In the genomic region with DNA sequence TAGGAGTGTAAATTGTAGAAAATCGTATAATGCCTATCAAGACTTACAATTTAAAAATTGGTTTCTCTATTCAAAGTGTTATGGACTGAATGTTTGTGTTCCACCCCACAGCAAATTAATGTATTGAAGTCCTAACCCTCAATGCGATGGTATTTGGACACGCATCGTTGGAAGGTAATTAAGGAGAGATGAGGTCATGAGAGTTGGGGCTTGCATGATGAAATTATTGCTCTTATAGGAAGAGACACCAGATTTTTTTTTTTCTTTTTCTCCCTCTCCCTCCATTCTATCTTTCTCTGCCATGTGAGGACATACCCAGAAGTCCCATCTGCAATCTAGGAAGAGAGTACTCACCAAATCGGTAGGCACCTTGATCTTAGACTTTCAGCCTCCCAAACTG, we compare ENCODE assay signal across 26 cellular contexts.
"Had no signal": no experiment of that assay in that cellular context is flagged by ENCODE, and none has a peak within 500 bp of the region (broad histone marks: within the 10 kb centered on the region; RNA-seq: fewer than 3 reads in every experiment).

No MANE protein-coding gene starts in this region.

- H3K9me3 Mint-ChIP-seq: activated CD4-positive, alpha-beta memory T cell treated with anti-CD3 and anti-CD28 coated beads, Interleukin-2, amount 10 ng/mL, durations not matched to agents 7 days and 5 days; activated CD4-positive, alpha-beta T cell treated with anti-CD3 and anti-CD28 coated beads, Interleukin-2, amount 10 ng/mL, durations not matched to agents 7 days and 5 days; activated naive CD4-positive, alpha-beta T cell treated with anti-CD3 and anti-CD28 coated beads, Interleukin-2, amount 10 ng/mL, durations not matched to agents 7 days and 5 days; activated naive CD8-positive, alpha-beta T cell treated with anti-CD3 and anti-CD28 coated beads, Interleukin-2, amount 10 ng/mL, durations not matched to agents 7 days and 5 days; activated T-cell treated with anti-CD3 and anti-CD28 coated beads, Interleukin-2, amount 50 U/mL, for 24 hours; brain had no signal

- DNase-seq: activated CD4-positive, alpha-beta memory T cell treated with anti-CD3 and anti-CD28 coated beads, Interleukin-2, amount 10 ng/mL, durations not matched to agents 7 days and 5 days; activated CD4-positive, alpha-beta T cell treated with anti-CD3 and anti-CD28 coated beads for 36 hours; activated CD4-positive, alpha-beta T cell treated with anti-CD3 and anti-CD28 coated beads, Interleukin-2, amount 10 ng/mL, durations not matched to agents 7 days and 5 days; activated CD4-positive, alpha-beta T cell treated with anti-CD3 and anti-CD28 coated beads, Interleukin-2, amount 50 U/mL, for 4 hours; activated CD4-positive, CD25-positive, alpha-beta regulatory T cell; activated CD4-positive, CD25-positive, alpha-beta regulatory T cell treated with anti-CD3 and anti-CD28 coated beads, Interleukin-2, amount 50 U/mL, for 72 hours; activated CD8-positive, alpha-beta memory T cell treated with anti-CD3 and anti-CD28 coated beads, Interleukin-2, amount 50 U/mL, for 48 hours; activated gamma-delta T cell; activated naive CD4-positive, alpha-beta T cell; activated naive CD4-positive, alpha-beta T cell treated with anti-CD3 and anti-CD28 coated beads, Interleukin-2, amount 10 ng/mL, durations not matched to agents 7 days and 5 days; activated naive CD8-positive, alpha-beta T cell treated with anti-CD3 and anti-CD28 coated beads, Interleukin-2, amount 10 ng/mL, durations not matched to agents 7 days and 5 days; activated T-cell treated with anti-CD3 and anti-CD28 coated beads for 4 hours; activated T-cell treated with anti-CD3 and anti-CD28 coated beads, Interleukin-2, amount 50 U/mL, for 24 hours; activated T-cell treated with anti-CD3 and anti-CD28 coated beads, Interleukin-2, amount 50 U/mL, for 72 hours; central memory CD4-positive, alpha-beta T cell; cerebellar nuclear complex; colonic mucosa; effector memory CD4-positive, alpha-beta T cell; endodermal cell; foreskin fibroblast; glutamatergic neuron; heart left ventricle; hypothalamus had no signal

- H3K4me1 Mint-ChIP-seq: endodermal cell had no signal

- H3K36me3 Mint-ChIP-seq: brain had no signal

- H3K27ac Mint-ChIP-seq: activated CD4-positive, alpha-beta memory T cell treated with anti-CD3 and anti-CD28 coated beads, Interleukin-2, amount 10 ng/mL, durations not matched to agents 7 days and 5 days; activated CD4-positive, alpha-beta T cell treated with anti-CD3 and anti-CD28 coated beads for 36 hours; activated CD4-positive, alpha-beta T cell treated with anti-CD3 and anti-CD28 coated beads, Interleukin-2, amount 10 ng/mL, durations not matched to agents 7 days and 5 days; activated naive CD4-positive, alpha-beta T cell treated with anti-CD3 and anti-CD28 coated beads, Interleukin-2, amount 10 ng/mL, durations not matched to agents 7 days and 5 days; activated naive CD4-positive, alpha-beta T cell treated with anti-CD3 and anti-CD28 coated beads, Interleukin-2, amount 50 U/mL, for 72 hours; activated naive CD8-positive, alpha-beta T cell treated with anti-CD3 and anti-CD28 coated beads, Interleukin-2, amount 10 ng/mL, durations not matched to agents 7 days and 5 days; activated T-cell treated with anti-CD3 and anti-CD28 coated beads, Interleukin-2, amount 50 U/mL, for 24 hours; activated T-cell treated with anti-CD3 and anti-CD28 coated beads, Interleukin-2, amount 50 U/mL, for 72 hours; brain; endodermal cell had no signal

- H3K4me3 Mint-ChIP-seq: activated CD4-positive, alpha-beta memory T cell treated with anti-CD3 and anti-CD28 coated beads, Interleukin-2, amount 10 ng/mL, durations not matched to agents 7 days and 5 days; activated CD4-positive, alpha-beta T cell treated with anti-CD3 and anti-CD28 coated beads for 36 hours; activated CD4-positive, alpha-beta T cell treated with anti-CD3 and anti-CD28 coated beads, Interleukin-2, amount 10 ng/mL, durations not matched to agents 7 days and 5 days; activated naive CD4-positive, alpha-beta T cell treated with anti-CD3 and anti-CD28 coated beads, Interleukin-2, amount 10 ng/mL, durations not matched to agents 7 days and 5 days; activated naive CD8-positive, alpha-beta T cell treated with anti-CD3 and anti-CD28 coated beads, Interleukin-2, amount 10 ng/mL, durations not matched to agents 7 days and 5 days; activated T-cell treated with anti-CD3 and anti-CD28 coated beads, Interleukin-2, amount 50 U/mL, for 24 hours; activated T-cell treated with anti-CD3 and anti-CD28 coated beads, Interleukin-2, amount 50 U/mL, for 72 hours; brain; endodermal cell had no signal

- H3K27me3 Mint-ChIP-seq: activated CD4-positive, alpha-beta memory T cell treated with anti-CD3 and anti-CD28 coated beads, Interleukin-2, amount 10 ng/mL, durations not matched to agents 7 days and 5 days; activated CD4-positive, alpha-beta T cell treated with anti-CD3 and anti-CD28 coated beads for 36 hours; activated CD4-positive, alpha-beta T cell treated with anti-CD3 and anti-CD28 coated beads, Interleukin-2, amount 10 ng/mL, durations not matched to agents 7 days and 5 days; activated naive CD4-positive, alpha-beta T cell treated with anti-CD3 and anti-CD28 coated beads, Interleukin-2, amount 10 ng/mL, durations not matched to agents 7 days and 5 days; activated naive CD8-positive, alpha-beta T cell treated with anti-CD3 and anti-CD28 coated beads, Interleukin-2, amount 10 ng/mL, durations not matched to agents 7 days and 5 days; activated T-cell treated with anti-CD3 and anti-CD28 coated beads, Interleukin-2, amount 50 U/mL, for 24 hours; brain had no signal

- ATAC-seq: activated CD4-positive, alpha-beta T cell treated with anti-CD3 and anti-CD28 coated beads for 36 hours; activated naive CD4-positive, alpha-beta T cell treated with anti-CD3 and anti-CD28 coated beads, Interleukin-2, amount 50 U/mL, for 72 hours; activated T-cell treated with anti-CD3 and anti-CD28 coated beads, Interleukin-2, amount 50 U/mL, for 72 hours; esophagus mucosa; heart left ventricle had no signal
